In the genomic region with DNA sequence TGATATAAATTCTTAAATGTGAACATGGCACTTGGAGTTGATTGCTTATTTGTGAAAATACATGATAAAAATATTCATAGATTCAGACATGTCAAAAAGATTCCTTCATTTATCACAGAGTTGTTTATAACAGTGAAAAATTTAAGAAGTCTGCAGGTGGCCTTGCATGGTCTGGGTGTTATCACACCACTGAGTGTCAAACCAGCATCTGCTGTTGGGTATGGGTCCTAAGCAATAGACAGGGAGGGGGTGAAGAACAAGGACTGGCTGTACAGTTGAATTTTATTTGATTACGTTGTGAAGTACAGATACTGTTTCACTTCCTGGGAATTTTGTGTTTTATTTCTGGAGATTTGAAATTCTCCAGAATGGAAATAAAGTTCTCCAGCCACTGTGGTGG, we compare ENCODE assay signal across 23 cellular contexts.
DNase-seq lines count a peak whose midpoint lies in the region; ATAC-seq and TF ChIP-seq lines count a peak whose summit lies in the region.
"Had no signal": no experiment of that assay in that cellular context is flagged by ENCODE, and none has a peak within 500 bp of the region (broad histone marks: within the 10 kb centered on the region; RNA-seq: fewer than 3 reads in every experiment).

No MANE protein-coding gene starts in this region.

- CTCF ChIA-PET in activated naive CD4-positive, alpha-beta T cell treated with anti-CD3 and anti-CD28 coated beads, Interleukin-2, amount 10 ng/mL, durations not matched to agents 7 days and 5 days (lab: Charles Lee) = no interaction called here
- CTCF ChIA-PET in T-cell (lab: Charles Lee) = no interaction called here

- 90 to 91% methylated on average over 1 of the region's 1 CpG for WGBS in thyroid gland, 2 donors

- H3K4me1 ChIP-seq in thyroid gland = peaks cover 64 to 86% of the 10 kb centered on the region in 2 donors
- H3K4me1 ChIP-seq: HAP-1, neural progenitor cell, SJSA1, uterus had no signal

- H3K36me3 ChIP-seq in thyroid gland = no peaks in the 10 kb centered on the region
- H3K36me3 ChIP-seq: cardiac muscle cell, HAP-1, neural progenitor cell, SJSA1, uterus had no signal

- no peaks in the 10 kb centered on the region for H3K27me3 Mint-ChIP-seq in activated naive CD4-positive, alpha-beta T cell treated with anti-CD3 and anti-CD28 coated beads, Interleukin-2, amount 10 ng/mL, durations not matched to agents 7 days and 5 days
- H3K27me3 Mint-ChIP-seq in T-cell = no peaks in the 10 kb centered on the region
- H3K27me3 Mint-ChIP-seq in immature natural killer cell (ENCODE audit: low read depth in 3 of 3) = peaks cover 10 to 46% (median 36%) of the 10 kb centered on the region in 3 donors
- peaks cover 2% of the 10 kb centered on the region for H3K27me3 Mint-ChIP-seq in glutamatergic neuron (ENCODE audit: unreplicated experiment)

- POLR2A ChIA-PET in T-cell (lab: Charles Lee) = no interaction called here

- peak overlapping the region; percentile 85 to 94 (median 93) for H3K27ac ChIP-seq in thyroid gland
- H3K27ac ChIP-seq: cardiac muscle cell, KMS-11, neural progenitor cell, SJSA1, uterus had no signal

- H3K27ac Mint-ChIP-seq in activated naive CD4-positive, alpha-beta T cell treated with anti-CD3 and anti-CD28 coated beads, Interleukin-2, amount 10 ng/mL, durations not matched to agents 7 days and 5 days = peak overlapping the region; percentile 43
- H3K27ac Mint-ChIP-seq in T-cell = peak overlapping the region; percentile 15 to 34
- peak overlapping the region; percentile 76 to 93 (median 90) for H3K27ac Mint-ChIP-seq in immature natural killer cell
- no peak overlapping the region for H3K27ac Mint-ChIP-seq in glutamatergic neuron (ENCODE audit: unreplicated experiment)
- H3K27ac Mint-ChIP-seq: neural progenitor cell; T-helper 1 cell treated with Interleukin-12 subunit alpha and Interleukin-12 subunit beta and Interleukin-4 antibody, amounts not matched to agents 30 μg/mL and 1 μg/mL, for 36 hours had no signal

- no peak overlapping the region for H3K4me3 Mint-ChIP-seq in activated naive CD4-positive, alpha-beta T cell treated with anti-CD3 and anti-CD28 coated beads, Interleukin-2, amount 10 ng/mL, durations not matched to agents 7 days and 5 days
- H3K4me3 Mint-ChIP-seq in T-cell (no peak overlapping the region), immature natural killer cell (peak overlapping the region; percentile 54 to 79 (median 71)), glutamatergic neuron (ENCODE audit: unreplicated experiment) (no peak overlapping the region)
- H3K4me3 Mint-ChIP-seq: neural progenitor cell; T-helper 1 cell treated with Interleukin-12 subunit alpha and Interleukin-12 subunit beta and Interleukin-4 antibody, amounts not matched to agents 30 μg/mL and 1 μg/mL, for 36 hours had no signal

- intact Hi-C loops in thyroid gland (cut with DNase I) = no loop called here

- no peak for TF ChIP-seq POLR2A in thyroid gland (IDR thresholded peaks at IDR 0.05)

- H3K4me1 Mint-ChIP-seq in activated naive CD4-positive, alpha-beta T cell treated with anti-CD3 and anti-CD28 coated beads, Interleukin-2, amount 10 ng/mL, durations not matched to agents 7 days and 5 days = peaks cover 75% of the 10 kb centered on the region
- H3K4me1 Mint-ChIP-seq in T-cell (peaks cover 65 to 91% (median 91%) of the 10 kb centered on the region in 3 donors), immature natural killer cell (peaks cover 95 to 100% of the 10 kb centered on the region in 2 donors), glutamatergic neuron (ENCODE audit: low read depth, unreplicated experiment) (peaks cover 9% of the 10 kb centered on the region)

- no peaks in the 10 kb centered on the region for H3K27me3 ChIP-seq in thyroid gland
- H3K27me3 ChIP-seq: BLaER1 treated with 17β-estradiol and CSF1 and Interleukin-3, amounts not matched to agents 10 nM and 100 nM; cardiac muscle cell; neural progenitor cell; SJSA1; uterus had no signal

- ATAC-seq in T-cell (replicated peaks in 1 of 4) = no peak
- no peak for ATAC-seq in GM18502 (IDR thresholded peaks at IDR 0.05; ENCODE audit: poor library complexity, unreplicated experiment)

- TF ChIP-seq CTCF in thyroid gland (IDR thresholded peaks at IDR 0.05) (no peak), glutamatergic neuron (IDR thresholded peaks at IDR 0.05; ENCODE audit: partially characterized antibody, unreplicated experiment) (no peak)

- peaks cover 68% of the 10 kb centered on the region for H3K36me3 Mint-ChIP-seq in activated naive CD4-positive, alpha-beta T cell treated with anti-CD3 and anti-CD28 coated beads, Interleukin-2, amount 10 ng/mL, durations not matched to agents 7 days and 5 days
- H3K36me3 Mint-ChIP-seq in T-cell (peaks cover 29% of the 10 kb centered on the region), immature natural killer cell (peaks cover 0 to 13% (median 11%) of the 10 kb centered on the region in 3 donors), glutamatergic neuron (ENCODE audit: unreplicated experiment) (no peaks in the 10 kb centered on the region)
- H3K36me3 Mint-ChIP-seq: neural progenitor cell had no signal

- no peak overlapping the region for H3K4me3 ChIP-seq in thyroid gland (replicated peaks in 1 of 3)
- H3K4me3 ChIP-seq: BLaER1 treated with 17β-estradiol and CSF1 and Interleukin-3, amounts not matched to agents 10 nM and 100 nM; cardiac muscle cell; HAP-1; neural progenitor cell; SJSA1; uterus had no signal

- no peaks in the 10 kb centered on the region for H3K9me3 Mint-ChIP-seq in activated naive CD4-positive, alpha-beta T cell treated with anti-CD3 and anti-CD28 coated beads, Interleukin-2, amount 10 ng/mL, durations not matched to agents 7 days and 5 days
- no peaks in the 10 kb centered on the region for H3K9me3 Mint-ChIP-seq in T-cell
- no peaks in the 10 kb centered on the region for H3K9me3 Mint-ChIP-seq in immature natural killer cell
- peaks cover 3% of the 10 kb centered on the region for H3K9me3 Mint-ChIP-seq in glutamatergic neuron (ENCODE audit: unreplicated experiment)
- H3K9me3 Mint-ChIP-seq: neural progenitor cell; T-helper 1 cell treated with Interleukin-12 subunit alpha and Interleukin-12 subunit beta and Interleukin-4 antibody, amounts not matched to agents 30 μg/mL and 1 μg/mL, for 36 hours had no signal

- no peak for DNase-seq in activated naive CD4-positive, alpha-beta T cell treated with anti-CD3 and anti-CD28 coated beads, Interleukin-2, amount 10 ng/mL, durations not matched to agents 7 days and 5 days
- no peak for DNase-seq in activated naive CD4-positive, alpha-beta T cell (lab: John Stamatoyannopoulos, UW)
- DNase-seq in T-cell (no peak), immature natural killer cell (peak; percentile 37 to 61 (median 56)), thyroid gland (no peak), glutamatergic neuron (no peak), AG08395 (ENCODE audit: low spot score) (no peak)
- DNase-seq: ACHN; activated CD4-positive, alpha-beta T cell treated with anti-CD3 and anti-CD28 coated beads for 4 hours; activated effector memory CD4-positive, alpha-beta T cell treated with anti-CD3 and anti-CD28 coated beads, Interleukin-2, amount 50 U/mL, for 16 hours; aorta; islet precursor cell; NCI-H146; NCI-H510A treated with DMSO at 0.1 percent for 48 hours; uterus had no signal

- no peaks in the 10 kb centered on the region for H3K9me3 ChIP-seq in thyroid gland
- H3K9me3 ChIP-seq: BLaER1 treated with 17β-estradiol and CSF1 and Interleukin-3, amounts not matched to agents 10 nM and 100 nM; HAP-1; SJSA1; uterus had no signal

Comparison
In these comparisons a context has a peak if more than half of its experiments do, and no peak if none do; other contexts are left out.
1. DNase-seq: peak in immature natural killer cell (3 of 3); none in activated naive CD4-positive, alpha-beta T cell treated with anti-CD3 and anti-CD28 coated beads, Interleukin-2, amount 10 ng/mL, durations not matched to agents 7 days and 5 days (single experiment), activated naive CD4-positive, alpha-beta T cell (0 of 4), T-cell (0 of 34), thyroid gland (0 of 2), glutamatergic neuron (single experiment) and AG08395 (single experiment).
2. H3K4me3 Mint-ChIP-seq: peak in immature natural killer cell (5 of 5); none in activated naive CD4-positive, alpha-beta T cell treated with anti-CD3 and anti-CD28 coated beads, Interleukin-2, amount 10 ng/mL, durations not matched to agents 7 days and 5 days (single experiment), T-cell (0 of 3) and glutamatergic neuron (single experiment).